Comparison of ENCODE assay signal across 13 cellular contexts in the genomic region with DNA sequence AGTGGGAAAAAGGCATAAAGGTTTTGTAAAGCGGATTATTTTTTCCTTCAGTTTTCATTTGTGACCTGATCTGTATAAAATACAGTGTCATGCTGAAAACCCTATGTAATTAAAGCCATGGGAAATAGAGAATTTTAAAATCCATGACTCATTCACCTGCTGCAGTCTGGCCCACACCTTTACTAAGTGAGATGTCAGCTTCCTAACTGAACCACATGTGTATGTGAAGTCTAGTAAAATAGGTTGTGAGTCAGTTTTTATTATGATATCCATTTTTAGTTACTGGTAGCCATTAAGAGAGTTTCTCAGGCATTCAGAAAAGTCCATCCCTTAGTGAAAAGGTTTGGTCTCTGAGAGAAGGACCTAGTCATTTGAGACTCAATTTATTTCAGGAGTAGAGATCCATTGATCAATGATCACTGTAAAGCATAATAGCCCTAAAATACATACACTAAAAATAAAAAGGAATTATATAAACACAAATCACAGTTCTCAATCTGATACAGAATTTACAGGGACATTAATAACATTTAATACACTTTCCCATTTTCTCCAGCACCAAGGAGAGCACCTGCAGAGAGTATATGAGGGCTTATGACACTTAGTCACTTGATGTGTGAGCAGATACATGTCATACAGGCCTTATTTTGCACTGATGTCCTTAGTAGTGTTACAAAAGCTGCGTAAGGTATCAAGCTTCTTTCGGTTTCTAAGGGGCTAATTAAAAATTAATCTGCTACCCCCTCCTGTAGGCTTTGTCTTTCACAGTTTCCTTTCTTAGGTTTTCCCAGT.
A peak's percentile ranks its signal among the peaks of the same experiment; 100 is the strongest.
DNase-seq lines count a peak whose midpoint lies in the region; ATAC-seq, FAIRE-seq and TF ChIP-seq lines count a peak whose summit lies in the region.
"Had no signal": no experiment of that assay in that cellular context is flagged by ENCODE, and none has a peak within 500 bp of the region (broad histone marks: within the 10 kb centered on the region; RNA-seq: fewer than 3 reads in every experiment).

No MANE protein-coding gene starts in this region.

- H3K27me3 ChIP-seq in astrocyte (ENCODE audit: insufficient read depth, low read length), result no peaks in the 10 kb centered on the region
- H3K27me3 ChIP-seq: adrenal gland had no signal

- H3K9me3 Mint-ChIP-seq in astrocyte (ENCODE audit: unreplicated experiment), result no peaks in the 10 kb centered on the region
- peaks cover 6% of the 10 kb centered on the region for H3K9me3 Mint-ChIP-seq in activated naive CD8-positive, alpha-beta T cell treated with anti-CD3 and anti-CD28 coated beads, Interleukin-2, amount 50 U/mL, for 24 hours

- no peaks in the 10 kb centered on the region for H3K27me3 Mint-ChIP-seq in astrocyte (ENCODE audit: low read depth, unreplicated experiment)
- no peaks in the 10 kb centered on the region for H3K27me3 Mint-ChIP-seq in activated naive CD8-positive, alpha-beta T cell treated with anti-CD3 and anti-CD28 coated beads, Interleukin-2, amount 50 U/mL, for 24 hours
- H3K27me3 Mint-ChIP-seq: naive thymus-derived CD4-positive, alpha-beta T cell; T-cell had no signal

- H3K27ac ChIP-seq in astrocyte (ENCODE audit: low read depth, low read length), result no peak overlapping the region
- H3K27ac ChIP-seq: adrenal gland, HL-60 had no signal

- no peak overlapping the region for H3K4me3 ChIP-seq in astrocyte (ENCODE audit: insufficient read depth, low read depth, low read length)
- H3K4me3 ChIP-seq: adrenal gland had no signal

- H3K4me1 ChIP-seq in astrocyte (ENCODE audit: insufficient read depth, low read length), result peaks cover 4% of the 10 kb centered on the region

- ATAC-seq in GM19395 (IDR thresholded peaks at IDR 0.05; ENCODE audit: unreplicated experiment) (peak; percentile 68), HG03139 (IDR thresholded peaks at IDR 0.05; ENCODE audit: unreplicated experiment) (peak; percentile 62), GM19023 (IDR thresholded peaks at IDR 0.05; ENCODE audit: unreplicated experiment) (no peak)
- ATAC-seq in activated naive CD8-positive, alpha-beta T cell treated with anti-CD3 and anti-CD28 coated beads, Interleukin-2, amount 50 U/mL, for 24 hours, result no peak
- ATAC-seq: naive thymus-derived CD4-positive, alpha-beta T cell; T-cell had no signal

- peak; percentile 3 for DNase-seq in astrocyte (ENCODE audit: low read depth)
- DNase-seq in lung microvascular endothelial cell (ENCODE audit: low read depth in 2 of 2), result peak; percentile 21 to 23
- no peak for DNase-seq in activated naive CD8-positive, alpha-beta T cell treated with anti-CD3 and anti-CD28 coated beads, Interleukin-2, amount 50 U/mL, for 24 hours
- DNase-seq in AG08395 (ENCODE audit: low spot score), result no peak
- DNase-seq in DMS53 (lab: John Stamatoyannopoulos, UW), result no peak
- DNase-seq: adrenal gland; naive thymus-derived CD4-positive, alpha-beta T cell; T-cell had no signal

- H3K36me3 Mint-ChIP-seq in astrocyte (ENCODE audit: low read depth, unreplicated experiment), result peaks cover 10% of the 10 kb centered on the region
- H3K36me3 Mint-ChIP-seq in activated naive CD8-positive, alpha-beta T cell treated with anti-CD3 and anti-CD28 coated beads, Interleukin-2, amount 50 U/mL, for 24 hours (ENCODE audit: low read depth), result peaks cover 43% of the 10 kb centered on the region

- H4K20me1 ChIP-seq in astrocyte (ENCODE audit: insufficient read depth, low read length), result peaks cover 80% of the 10 kb centered on the region

- no peak overlapping the region for H3K9ac ChIP-seq in astrocyte (ENCODE audit: low read length)

- H3K4me3 Mint-ChIP-seq in astrocyte (ENCODE audit: unreplicated experiment), result no peak overlapping the region
- H3K4me3 Mint-ChIP-seq in activated naive CD8-positive, alpha-beta T cell treated with anti-CD3 and anti-CD28 coated beads, Interleukin-2, amount 50 U/mL, for 24 hours, result no peak overlapping the region
- H3K4me3 Mint-ChIP-seq: naive thymus-derived CD4-positive, alpha-beta T cell; T-cell had no signal

- peaks cover 38% of the 10 kb centered on the region for H3K79me2 ChIP-seq in astrocyte (ENCODE audit: insufficient read depth, low read length)

- H3K4me2 ChIP-seq in astrocyte (ENCODE audit: low read length), result no peak overlapping the region

- TF ChIP-seq CTCF in astrocyte (IDR thresholded peaks at IDR 0.05; ENCODE audit: insufficient read depth, low read depth, low read length), result no peak

- H3K9me3 ChIP-seq in astrocyte (ENCODE audit: insufficient read depth, low read depth, low read length), result no peaks in the 10 kb centered on the region
- H3K9me3 ChIP-seq: adrenal gland had no signal

- H3K27ac Mint-ChIP-seq in astrocyte (ENCODE audit: unreplicated experiment), result no peak overlapping the region
- no peak overlapping the region for H3K27ac Mint-ChIP-seq in activated naive CD8-positive, alpha-beta T cell treated with anti-CD3 and anti-CD28 coated beads, Interleukin-2, amount 50 U/mL, for 24 hours
- H3K27ac Mint-ChIP-seq: T-cell had no signal

- FAIRE-seq in astrocyte (lab: Jason Lieb, UNC), result no peak
- FAIRE-seq: H54 had no signal

- H3K4me1 Mint-ChIP-seq in astrocyte (ENCODE audit: low read depth, unreplicated experiment), result peaks cover 15% of the 10 kb centered on the region
- peaks cover 26% of the 10 kb centered on the region for H3K4me1 Mint-ChIP-seq in activated naive CD8-positive, alpha-beta T cell treated with anti-CD3 and anti-CD28 coated beads, Interleukin-2, amount 50 U/mL, for 24 hours

- H2AFZ ChIP-seq in astrocyte (ENCODE audit: low read depth, low read length), result no peak overlapping the region

- H3K36me3 ChIP-seq in astrocyte (ENCODE audit: insufficient read depth, low read length), result peaks cover 4% of the 10 kb centered on the region

Comparison
In these comparisons a context has a peak if more than half of its experiments do, and no peak if none do; other contexts are left out.
1. ATAC-seq: peak in GM19395 (single experiment) and HG03139 (single experiment); none in activated naive CD8-positive, alpha-beta T cell treated with anti-CD3 and anti-CD28 coated beads, Interleukin-2, amount 50 U/mL, for 24 hours (single experiment) and GM19023 (single experiment).
2. DNase-seq: peak in astrocyte (single experiment) and lung microvascular endothelial cell (2 of 2); none in activated naive CD8-positive, alpha-beta T cell treated with anti-CD3 and anti-CD28 coated beads, Interleukin-2, amount 50 U/mL, for 24 hours (single experiment), AG08395 (single experiment) and DMS53 (single experiment).